10 cellular contexts compared by ENCODE assay signal in genomic region chr20:4016349-4017050, GRCh38. TPM values are rescaled to one million over a fixed set of nuclear protein-coding genes. Genes with fewer than 3 reads are reported as not detected.
A peak's percentile ranks its signal among the peaks of the same experiment; 100 is the strongest.
DNase-seq lines count a peak whose midpoint lies in the region; ATAC-seq and TF ChIP-seq lines count a peak whose summit lies in the region.
"Had no signal": no experiment of that assay in that cellular context is flagged by ENCODE, and none has a peak within 500 bp of the region (broad histone marks: within the 10 kb centered on the region; RNA-seq: fewer than 3 reads in every experiment).

No MANE protein-coding gene starts in this region.

- H3K4me3 ChIP-seq in CD4-positive, CD25-positive, alpha-beta regulatory T cell (ENCODE audit: low read depth, low read length), result no peak overlapping the region
- peak overlapping the region; percentile 8; the same call in 1 of the 2 replicates for H3K4me3 ChIP-seq in GM23338

- intact Hi-C loops in activated T-helper 2 cell treated with anti-CD3 and anti-CD28 coated beads, Interferon-gamma antibody, Interleukin-2, Interleukin-4, amounts not matched to agents 10 μg/mL and 5 μg/mL and 100 μg/mL, durations not matched to agents 14 hours and 24 hours and 36 hours (cut with micrococcal nuclease), result loop anchor here (5.0 kb wide), 1 partner anchor 34 kb away; no protein-coding TSS in a partner anchor
- intact Hi-C loops in natural killer cell (cut with micrococcal nuclease), result no loop called here

- H3K79me2 ChIP-seq in GM23338 (replicated peaks; ENCODE audit: insufficient read depth), result peaks cover 30% of the 10 kb centered on the region

- H3K27ac Mint-ChIP-seq in CD4-positive, CD25-positive, alpha-beta regulatory T cell, result peak overlapping the region; percentile 68 to 81 (median 78)
- H3K27ac Mint-ChIP-seq in GM23338 (peak overlapping the region; percentile 38; the same call in 1 of the 2 replicates), natural killer cell (peak overlapping the region; percentile 67 to 81)
- peak overlapping the region; percentile 41 for H3K27ac Mint-ChIP-seq in activated T-helper 2 cell treated with anti-CD3 and anti-CD28 coated beads, Interferon-gamma antibody, Interleukin-2, Interleukin-4, amounts not matched to agents 10 μg/mL and 5 μg/mL and 100 μg/mL, durations not matched to agents 14 hours and 24 hours and 36 hours

- peaks cover 16% of the 10 kb centered on the region; the same call in 1 of the 2 replicates for H3F3A ChIP-seq in GM23338 (replicated peaks; ENCODE audit: low read depth)

- H3K36me3 Mint-ChIP-seq in CD4-positive, CD25-positive, alpha-beta regulatory T cell, result no peaks in the 10 kb centered on the region
- H3K36me3 Mint-ChIP-seq in GM23338 (ENCODE audit: low read depth), result no peaks in the 10 kb centered on the region
- no peaks in the 10 kb centered on the region for H3K36me3 Mint-ChIP-seq in activated T-helper 2 cell treated with anti-CD3 and anti-CD28 coated beads, Interferon-gamma antibody, Interleukin-2, Interleukin-4, amounts not matched to agents 10 μg/mL and 5 μg/mL and 100 μg/mL, durations not matched to agents 14 hours and 24 hours and 36 hours (ENCODE audit: low read depth)
- no peaks in the 10 kb centered on the region for H3K36me3 Mint-ChIP-seq in natural killer cell

- peaks cover 11% of the 10 kb centered on the region for H3K4me1 ChIP-seq in CD4-positive, CD25-positive, alpha-beta regulatory T cell (ENCODE audit: control insufficient read depth, insufficient read depth, low read length, poor library complexity, severe bottlenecking)
- H3K4me1 ChIP-seq in GM23338 (ENCODE audit: insufficient read depth), result peaks cover 40% of the 10 kb centered on the region

- peak overlapping the region; percentile 97 for H2AFZ ChIP-seq in GM23338

- DNase-seq in CD4-positive, CD25-positive, alpha-beta regulatory T cell, result no peak
- no peak for DNase-seq in GM23338 (ENCODE audit: low spot score)
- DNase-seq in activated T-helper 2 cell treated with anti-CD3 and anti-CD28 coated beads, Interferon-gamma antibody, Interleukin-2, Interleukin-4, amounts not matched to agents 10 μg/mL and 5 μg/mL and 100 μg/mL, durations not matched to agents 14 hours and 24 hours and 36 hours (ENCODE audit: low spot score), result no peak
- no peak for DNase-seq in natural killer cell
- DNase-seq in NCI-H748 treated with DMSO at 0.1 percent for 48 hours (lab: John Stamatoyannopoulos, UW), result no peak
- DNase-seq: MG63, NCI-H345 had no signal

- peak overlapping the region; percentile 67 for H3K4me2 ChIP-seq in GM23338

- peaks cover 7% of the 10 kb centered on the region for H3K27me3 Mint-ChIP-seq in CD4-positive, CD25-positive, alpha-beta regulatory T cell
- H3K27me3 Mint-ChIP-seq in GM23338 (ENCODE audit: insufficient read depth, low read depth, poor library complexity) (peaks cover 27% of the 10 kb centered on the region), natural killer cell (ENCODE audit: low read depth in 2 of 2) (peaks cover 2 to 3% of the 10 kb centered on the region in 2 donors)
- no peaks in the 10 kb centered on the region for H3K27me3 Mint-ChIP-seq in activated T-helper 2 cell treated with anti-CD3 and anti-CD28 coated beads, Interferon-gamma antibody, Interleukin-2, Interleukin-4, amounts not matched to agents 10 μg/mL and 5 μg/mL and 100 μg/mL, durations not matched to agents 14 hours and 24 hours and 36 hours (ENCODE audit: low read depth)

- no peaks in the 10 kb centered on the region for H3K27me3 ChIP-seq in CD4-positive, CD25-positive, alpha-beta regulatory T cell (ENCODE audit: control insufficient read depth, insufficient read depth, low read length)
- peaks cover 9% of the 10 kb centered on the region for H3K27me3 ChIP-seq in GM23338 (ENCODE audit: insufficient read depth)
- H3K27me3 ChIP-seq: esophagus muscularis mucosa, MG63 had no signal

- H3K9me3 Mint-ChIP-seq in CD4-positive, CD25-positive, alpha-beta regulatory T cell, result no peaks in the 10 kb centered on the region
- H3K9me3 Mint-ChIP-seq in GM23338 (no peaks in the 10 kb centered on the region; the same call in 1 of the 3 replicates), natural killer cell (no peaks in the 10 kb centered on the region)
- H3K9me3 Mint-ChIP-seq in activated T-helper 2 cell treated with anti-CD3 and anti-CD28 coated beads, Interferon-gamma antibody, Interleukin-2, Interleukin-4, amounts not matched to agents 10 μg/mL and 5 μg/mL and 100 μg/mL, durations not matched to agents 14 hours and 24 hours and 36 hours, result no peaks in the 10 kb centered on the region

- H3K9me3 ChIP-seq in CD4-positive, CD25-positive, alpha-beta regulatory T cell (ENCODE audit: control insufficient read depth in 2 of 2, low read length in 2 of 2), result no peaks in the 10 kb centered on the region
- H3K9me3 ChIP-seq: esophagus muscularis mucosa, MG63 had no signal

- H4K20me1 ChIP-seq in GM23338 (replicated peaks; ENCODE audit: insufficient read depth), result 0 out of 2 replicates have a peak, but pooled peaks cover 6% of the 10 kb centered on the region

- H3K27ac ChIP-seq in CD4-positive, CD25-positive, alpha-beta regulatory T cell (ENCODE audit: insufficient read depth, low read length, poor library complexity, severe bottlenecking), result no peak overlapping the region
- no peak overlapping the region; the same call in 1 of the 2 replicates for H3K27ac ChIP-seq in GM23338 (ENCODE audit: low read depth)

- TF ChIP-seq CTCF in GM23338 (conservative IDR thresholded peaks at IDR 0.05; ENCODE audit: low read depth in 2 of 2) (no peak), natural killer cell (IDR thresholded peaks at IDR 0.05) (no peak)

- H3K4me1 Mint-ChIP-seq in CD4-positive, CD25-positive, alpha-beta regulatory T cell, result peaks cover 9 to 30% (median 18%) of the 10 kb centered on the region in 4 donors
- H3K4me1 Mint-ChIP-seq in GM23338 (peaks cover 40% of the 10 kb centered on the region), natural killer cell (peaks cover 22 to 23% of the 10 kb centered on the region in 2 donors)
- peaks cover 32% of the 10 kb centered on the region for H3K4me1 Mint-ChIP-seq in activated T-helper 2 cell treated with anti-CD3 and anti-CD28 coated beads, Interferon-gamma antibody, Interleukin-2, Interleukin-4, amounts not matched to agents 10 μg/mL and 5 μg/mL and 100 μg/mL, durations not matched to agents 14 hours and 24 hours and 36 hours (ENCODE audit: low read depth)

- peak overlapping the region; percentile 82 to 92 (median 87) for H3K4me3 Mint-ChIP-seq in CD4-positive, CD25-positive, alpha-beta regulatory T cell
- H3K4me3 Mint-ChIP-seq in GM23338, result peak overlapping the region; percentile 19; the same call in 1 of the 3 replicates
- peak overlapping the region; percentile 78 for H3K4me3 Mint-ChIP-seq in activated T-helper 2 cell treated with anti-CD3 and anti-CD28 coated beads, Interferon-gamma antibody, Interleukin-2, Interleukin-4, amounts not matched to agents 10 μg/mL and 5 μg/mL and 100 μg/mL, durations not matched to agents 14 hours and 24 hours and 36 hours (ENCODE audit: low read depth)
- H3K4me3 Mint-ChIP-seq in natural killer cell, result peak overlapping the region; percentile 63

- H3K9me2 ChIP-seq in GM23338 (ENCODE audit: insufficient read depth), result 0 out of 2 replicates have a peak, but pooled peaks cover 3% of the 10 kb centered on the region

- no peaks in the 10 kb centered on the region for H3K36me3 ChIP-seq in CD4-positive, CD25-positive, alpha-beta regulatory T cell (ENCODE audit: control insufficient read depth, insufficient read depth, low read length)
- H3K36me3 ChIP-seq in GM23338 (ENCODE audit: insufficient read depth), result no peaks in the 10 kb centered on the region
- H3K36me3 ChIP-seq: esophagus muscularis mucosa, MG63 had no signal

- ATAC-seq in CD4-positive, CD25-positive, alpha-beta regulatory T cell (ENCODE audit: low read depth in 2 of 2), result no peak
- no peak for ATAC-seq in GM23338
- ATAC-seq in natural killer cell, result no peak
- ATAC-seq in GM18868 (IDR thresholded peaks at IDR 0.05; ENCODE audit: unreplicated experiment), result no peak
- ATAC-seq in HG03521 (IDR thresholded peaks at IDR 0.05; ENCODE audit: unreplicated experiment), result no peak

TF ChIP-seq in GM23338, 12 proteins besides CTCF, POLR2A, EP300 and RAD21 (continues in another document):
- TF ChIP-seq JUNB (IDR thresholded peaks at IDR 0.05; ENCODE audit: unreplicated experiment), result no peak
- no peak for TF ChIP-seq STAT1 (IDR thresholded peaks at IDR 0.05; ENCODE audit: unreplicated experiment)
- no peak for TF ChIP-seq POLR2AphosphoS5 (IDR thresholded peaks at IDR 0.05; ENCODE audit: low read depth)
- TF ChIP-seq ZNF331 (CRISPR knock-in tag; IDR thresholded peaks at IDR 0.05; ENCODE audit: low read depth), result no peak

RNA-seq across cellular contexts. Expression of gene RNF24, which starts 1.1 kb away (rescaled TPM):
- total RNA-seq in CD4-positive, CD25-positive, alpha-beta regulatory T cell, result 6.9 TPM
- polyA plus RNA-seq in CD4-positive, CD25-positive, alpha-beta regulatory T cell, result 1 to 10 TPM; 4.6 to 8.9 (median 7.6) TPM
- 6.9 and 10.0 TPM in 2 replicates for total RNA-seq in GM23338 (2014; rRNA removed; shearing (Covaris generic))
- 10.2 and 10.3 TPM in 2 replicates for polyA plus RNA-seq in GM23338 (2016; fragmentation: Nextera tagmentation; extraction: Ambion mirVana)
- total RNA-seq in activated T-helper 2 cell treated with anti-CD3 and anti-CD28 coated beads, Interferon-gamma antibody, Interleukin-2, Interleukin-4, amounts not matched to agents 10 μg/mL and 5 μg/mL and 100 μg/mL, durations not matched to agents 14 hours and 24 hours and 36 hours, result 15.8 and 17.7 TPM in 2 replicates
- 10 to 100 TPM in 1 of 3 donors, 1 to 10 TPM in 2; 7.1 to 15.3 (median 7.8) TPM for total RNA-seq in natural killer cell

Comparison
In these comparisons a context has a peak if more than half of its experiments do, and no peak if none do; other contexts are left out.
1. H3K4me3 Mint-ChIP-seq: peak in every context shown above with its lines; median percentile 87 in CD4-positive, CD25-positive, alpha-beta regulatory T cell; 78 in activated T-helper 2 cell treated with anti-CD3 and anti-CD28 coated beads, Interferon-gamma antibody, Interleukin-2, Interleukin-4, amounts not matched to agents 10 μg/mL and 5 μg/mL and 100 μg/mL, durations not matched to agents 14 hours and 24 hours and 36 hours; 63 in natural killer cell; 19 in GM23338.